In the genomic region with DNA sequence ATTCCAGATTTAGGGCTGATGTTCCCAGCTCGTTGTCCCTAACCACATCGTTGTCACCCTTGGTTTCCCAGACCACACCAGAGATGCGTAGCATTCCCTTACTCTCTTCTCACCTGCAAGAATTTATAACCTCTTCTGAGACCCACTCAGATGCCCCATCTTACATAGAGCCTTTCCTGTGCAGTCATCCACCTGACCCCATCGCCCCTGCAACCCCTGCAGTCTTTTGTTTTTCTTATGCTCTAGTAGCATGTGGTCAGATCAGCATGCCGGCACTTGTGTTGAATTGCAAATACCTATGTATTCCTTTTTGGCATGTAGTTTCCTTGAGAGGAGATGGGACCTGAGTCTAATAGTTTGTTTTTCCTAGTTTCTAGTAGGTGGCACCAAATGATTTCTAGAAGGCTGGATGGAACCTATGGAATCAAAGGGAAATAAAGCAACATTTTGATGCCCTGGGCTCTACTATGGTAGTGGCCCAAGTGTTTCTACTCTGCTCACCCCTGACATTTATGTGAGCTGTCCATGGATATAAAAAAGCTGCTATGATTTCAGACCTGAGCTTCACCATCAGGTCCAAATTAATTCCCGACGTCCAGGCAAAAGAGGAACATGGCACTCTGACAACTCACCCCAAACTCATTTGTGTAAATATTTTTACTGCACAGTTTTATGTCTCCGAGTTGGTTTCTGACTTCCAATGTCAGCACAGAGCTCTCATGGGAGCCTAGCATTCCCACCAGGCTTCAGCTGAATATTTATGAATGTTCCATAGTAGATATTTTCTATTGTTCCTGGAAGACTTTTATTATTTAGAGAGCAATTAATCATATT, we compare ENCODE assay signal across 1 cellular context.
TF ChIP-seq lines count a peak whose summit lies in the region.

No MANE protein-coding gene starts in this region.

TF ChIP-seq in WTC11, 78 proteins besides CTCF, POLR2A, EP300 and RAD21 (continued from another document):
- TF ChIP-seq ZNF425 (CRISPR knock-in tag; conservative IDR thresholded peaks at IDR 0.05) (no peak), FOXJ3 (CRISPR knock-in tag; IDR thresholded peaks at IDR 0.05; ENCODE audit: borderline replicate concordance) (no peak), FOXP4 (CRISPR knock-in tag; IDR thresholded peaks at IDR 0.05) (no peak), JUN (CRISPR knock-in tag; IDR thresholded peaks at IDR 0.05) (no peak), ZNF263 (CRISPR knock-in tag; IDR thresholded peaks at IDR 0.05; ENCODE audit: low read depth) (no peak)
- TF ChIP-seq, protein P1, sequence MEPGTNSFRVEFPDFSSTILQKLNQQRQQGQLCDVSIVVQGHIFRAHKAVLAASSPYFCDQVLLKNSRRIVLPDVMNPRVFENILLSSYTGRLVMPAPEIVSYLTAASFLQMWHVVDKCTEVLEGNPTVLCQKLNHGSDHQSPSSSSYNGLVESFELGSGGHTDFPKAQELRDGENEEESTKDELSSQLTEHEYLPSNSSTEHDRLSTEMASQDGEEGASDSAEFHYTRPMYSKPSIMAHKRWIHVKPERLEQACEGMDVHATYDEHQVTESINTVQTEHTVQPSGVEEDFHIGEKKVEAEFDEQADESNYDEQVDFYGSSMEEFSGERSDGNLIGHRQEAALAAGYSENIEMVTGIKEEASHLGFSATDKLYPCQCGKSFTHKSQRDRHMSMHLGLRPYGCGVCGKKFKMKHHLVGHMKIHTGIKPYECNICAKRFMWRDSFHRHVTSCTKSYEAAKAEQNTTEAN (CRISPR knock-in tag; IDR thresholded peaks at IDR 0.05): no peak
